ENCODE assay signal across 2 cellular contexts in the genomic region with DNA sequence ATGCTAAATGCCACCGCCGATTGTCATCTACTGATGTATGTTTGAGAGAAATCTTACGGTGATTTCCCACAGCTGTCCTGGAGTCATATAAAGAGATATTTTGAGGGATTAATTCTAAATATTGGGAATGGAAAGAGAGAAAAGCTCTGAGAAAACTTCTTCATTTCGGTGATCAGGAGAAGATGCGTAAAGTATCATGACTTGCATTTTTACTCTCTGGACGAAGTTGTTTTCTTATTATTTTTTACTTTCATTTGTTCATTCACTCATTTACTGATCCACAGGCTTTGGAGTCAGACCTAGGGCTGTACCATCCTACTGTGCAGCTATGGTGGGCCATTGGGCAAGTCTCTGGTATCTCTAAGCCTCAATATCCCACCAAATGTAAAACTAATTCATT.
A peak's percentile ranks its signal among the peaks of the same experiment; 100 is the strongest.
TF ChIP-seq lines count a peak whose summit lies in the region.

No MANE protein-coding gene starts in this region.

TF ChIP-seq in A549, 52 proteins besides CTCF, POLR2A, EP300 and RAD21 (continued from another document):
- peak; percentile 49; the same call in 1 of the 2 replicates for TF ChIP-seq NFE2L2 (conservative IDR thresholded peaks at IDR 0.05; ENCODE audit: low read length)
TF ChIP-seq in A549: peak in this region for 1.

TF ChIP-seq in K562, 482 proteins besides CTCF, POLR2A, EP300 and RAD21 (continues in another document):
- TF ChIP-seq, protein P1, sequence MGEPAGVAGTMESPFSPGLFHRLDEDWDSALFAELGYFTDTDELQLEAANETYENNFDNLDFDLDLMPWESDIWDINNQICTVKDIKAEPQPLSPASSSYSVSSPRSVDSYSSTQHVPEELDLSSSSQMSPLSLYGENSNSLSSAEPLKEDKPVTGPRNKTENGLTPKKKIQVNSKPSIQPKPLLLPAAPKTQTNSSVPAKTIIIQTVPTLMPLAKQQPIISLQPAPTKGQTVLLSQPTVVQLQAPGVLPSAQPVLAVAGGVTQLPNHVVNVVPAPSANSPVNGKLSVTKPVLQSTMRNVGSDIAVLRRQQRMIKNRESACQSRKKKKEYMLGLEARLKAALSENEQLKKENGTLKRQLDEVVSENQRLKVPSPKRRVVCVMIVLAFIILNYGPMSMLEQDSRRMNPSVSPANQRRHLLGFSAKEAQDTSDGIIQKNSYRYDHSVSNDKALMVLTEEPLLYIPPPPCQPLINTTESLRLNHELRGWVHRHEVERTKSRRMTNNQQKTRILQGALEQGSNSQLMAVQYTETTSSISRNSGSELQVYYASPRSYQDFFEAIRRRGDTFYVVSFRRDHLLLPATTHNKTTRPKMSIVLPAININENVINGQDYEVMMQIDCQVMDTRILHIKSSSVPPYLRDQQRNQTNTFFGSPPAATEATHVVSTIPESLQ (CRISPR knock-in tag; IDR thresholded peaks at IDR 0.05): no peak
- TF ChIP-seq, protein P2, sequence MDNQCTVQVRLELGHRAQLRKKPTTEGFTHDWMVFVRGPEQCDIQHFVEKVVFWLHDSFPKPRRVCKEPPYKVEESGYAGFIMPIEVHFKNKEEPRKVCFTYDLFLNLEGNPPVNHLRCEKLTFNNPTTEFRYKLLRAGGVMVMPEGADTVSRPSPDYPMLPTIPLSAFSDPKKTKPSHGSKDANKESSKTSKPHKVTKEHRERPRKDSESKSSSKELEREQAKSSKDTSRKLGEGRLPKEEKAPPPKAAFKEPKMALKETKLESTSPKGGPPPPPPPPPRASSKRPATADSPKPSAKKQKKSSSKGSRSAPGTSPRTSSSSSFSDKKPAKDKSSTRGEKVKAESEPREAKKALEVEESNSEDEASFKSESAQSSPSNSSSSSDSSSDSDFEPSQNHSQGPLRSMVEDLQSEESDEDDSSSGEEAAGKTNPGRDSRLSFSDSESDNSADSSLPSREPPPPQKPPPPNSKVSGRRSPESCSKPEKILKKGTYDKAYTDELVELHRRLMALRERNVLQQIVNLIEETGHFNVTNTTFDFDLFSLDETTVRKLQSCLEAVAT (IDR thresholded peaks at IDR 0.05): no peak
- peak; percentile 85 for TF ChIP-seq ZNF316 (IDR thresholded peaks at IDR 0.05)
- TF ChIP-seq, protein P3, sequence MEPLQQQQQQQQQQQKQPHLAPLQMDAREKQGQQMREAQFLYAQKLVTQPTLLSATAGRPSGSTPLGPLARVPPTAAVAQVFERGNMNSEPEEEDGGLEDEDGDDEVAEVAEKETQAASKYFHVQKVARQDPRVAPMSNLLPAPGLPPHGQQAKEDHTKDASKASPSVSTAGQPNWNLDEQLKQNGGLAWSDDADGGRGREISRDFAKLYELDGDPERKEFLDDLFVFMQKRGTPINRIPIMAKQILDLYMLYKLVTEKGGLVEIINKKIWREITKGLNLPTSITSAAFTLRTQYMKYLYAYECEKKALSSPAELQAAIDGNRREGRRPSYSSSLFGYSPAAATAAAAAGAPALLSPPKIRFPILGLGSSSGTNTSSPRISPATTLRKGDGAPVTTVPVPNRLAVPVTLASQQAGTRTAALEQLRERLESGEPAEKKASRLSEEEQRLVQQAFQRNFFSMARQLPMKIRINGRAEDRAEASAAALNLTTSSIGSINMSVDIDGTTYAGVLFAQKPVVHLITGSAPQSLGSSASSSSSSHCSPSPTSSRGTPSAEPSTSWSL (CRISPR knock-in tag; IDR thresholded peaks at IDR 0.05; ENCODE audit: borderline replicate concordance): no peak
- no peak for TF ChIP-seq HNRNPUL1 (IDR thresholded peaks at IDR 0.05; ENCODE audit: low read length)
- TF ChIP-seq C11orf30 (IDR thresholded peaks at IDR 0.05; ENCODE audit: low read depth): peak; percentile 82
- TF ChIP-seq, protein P4, sequence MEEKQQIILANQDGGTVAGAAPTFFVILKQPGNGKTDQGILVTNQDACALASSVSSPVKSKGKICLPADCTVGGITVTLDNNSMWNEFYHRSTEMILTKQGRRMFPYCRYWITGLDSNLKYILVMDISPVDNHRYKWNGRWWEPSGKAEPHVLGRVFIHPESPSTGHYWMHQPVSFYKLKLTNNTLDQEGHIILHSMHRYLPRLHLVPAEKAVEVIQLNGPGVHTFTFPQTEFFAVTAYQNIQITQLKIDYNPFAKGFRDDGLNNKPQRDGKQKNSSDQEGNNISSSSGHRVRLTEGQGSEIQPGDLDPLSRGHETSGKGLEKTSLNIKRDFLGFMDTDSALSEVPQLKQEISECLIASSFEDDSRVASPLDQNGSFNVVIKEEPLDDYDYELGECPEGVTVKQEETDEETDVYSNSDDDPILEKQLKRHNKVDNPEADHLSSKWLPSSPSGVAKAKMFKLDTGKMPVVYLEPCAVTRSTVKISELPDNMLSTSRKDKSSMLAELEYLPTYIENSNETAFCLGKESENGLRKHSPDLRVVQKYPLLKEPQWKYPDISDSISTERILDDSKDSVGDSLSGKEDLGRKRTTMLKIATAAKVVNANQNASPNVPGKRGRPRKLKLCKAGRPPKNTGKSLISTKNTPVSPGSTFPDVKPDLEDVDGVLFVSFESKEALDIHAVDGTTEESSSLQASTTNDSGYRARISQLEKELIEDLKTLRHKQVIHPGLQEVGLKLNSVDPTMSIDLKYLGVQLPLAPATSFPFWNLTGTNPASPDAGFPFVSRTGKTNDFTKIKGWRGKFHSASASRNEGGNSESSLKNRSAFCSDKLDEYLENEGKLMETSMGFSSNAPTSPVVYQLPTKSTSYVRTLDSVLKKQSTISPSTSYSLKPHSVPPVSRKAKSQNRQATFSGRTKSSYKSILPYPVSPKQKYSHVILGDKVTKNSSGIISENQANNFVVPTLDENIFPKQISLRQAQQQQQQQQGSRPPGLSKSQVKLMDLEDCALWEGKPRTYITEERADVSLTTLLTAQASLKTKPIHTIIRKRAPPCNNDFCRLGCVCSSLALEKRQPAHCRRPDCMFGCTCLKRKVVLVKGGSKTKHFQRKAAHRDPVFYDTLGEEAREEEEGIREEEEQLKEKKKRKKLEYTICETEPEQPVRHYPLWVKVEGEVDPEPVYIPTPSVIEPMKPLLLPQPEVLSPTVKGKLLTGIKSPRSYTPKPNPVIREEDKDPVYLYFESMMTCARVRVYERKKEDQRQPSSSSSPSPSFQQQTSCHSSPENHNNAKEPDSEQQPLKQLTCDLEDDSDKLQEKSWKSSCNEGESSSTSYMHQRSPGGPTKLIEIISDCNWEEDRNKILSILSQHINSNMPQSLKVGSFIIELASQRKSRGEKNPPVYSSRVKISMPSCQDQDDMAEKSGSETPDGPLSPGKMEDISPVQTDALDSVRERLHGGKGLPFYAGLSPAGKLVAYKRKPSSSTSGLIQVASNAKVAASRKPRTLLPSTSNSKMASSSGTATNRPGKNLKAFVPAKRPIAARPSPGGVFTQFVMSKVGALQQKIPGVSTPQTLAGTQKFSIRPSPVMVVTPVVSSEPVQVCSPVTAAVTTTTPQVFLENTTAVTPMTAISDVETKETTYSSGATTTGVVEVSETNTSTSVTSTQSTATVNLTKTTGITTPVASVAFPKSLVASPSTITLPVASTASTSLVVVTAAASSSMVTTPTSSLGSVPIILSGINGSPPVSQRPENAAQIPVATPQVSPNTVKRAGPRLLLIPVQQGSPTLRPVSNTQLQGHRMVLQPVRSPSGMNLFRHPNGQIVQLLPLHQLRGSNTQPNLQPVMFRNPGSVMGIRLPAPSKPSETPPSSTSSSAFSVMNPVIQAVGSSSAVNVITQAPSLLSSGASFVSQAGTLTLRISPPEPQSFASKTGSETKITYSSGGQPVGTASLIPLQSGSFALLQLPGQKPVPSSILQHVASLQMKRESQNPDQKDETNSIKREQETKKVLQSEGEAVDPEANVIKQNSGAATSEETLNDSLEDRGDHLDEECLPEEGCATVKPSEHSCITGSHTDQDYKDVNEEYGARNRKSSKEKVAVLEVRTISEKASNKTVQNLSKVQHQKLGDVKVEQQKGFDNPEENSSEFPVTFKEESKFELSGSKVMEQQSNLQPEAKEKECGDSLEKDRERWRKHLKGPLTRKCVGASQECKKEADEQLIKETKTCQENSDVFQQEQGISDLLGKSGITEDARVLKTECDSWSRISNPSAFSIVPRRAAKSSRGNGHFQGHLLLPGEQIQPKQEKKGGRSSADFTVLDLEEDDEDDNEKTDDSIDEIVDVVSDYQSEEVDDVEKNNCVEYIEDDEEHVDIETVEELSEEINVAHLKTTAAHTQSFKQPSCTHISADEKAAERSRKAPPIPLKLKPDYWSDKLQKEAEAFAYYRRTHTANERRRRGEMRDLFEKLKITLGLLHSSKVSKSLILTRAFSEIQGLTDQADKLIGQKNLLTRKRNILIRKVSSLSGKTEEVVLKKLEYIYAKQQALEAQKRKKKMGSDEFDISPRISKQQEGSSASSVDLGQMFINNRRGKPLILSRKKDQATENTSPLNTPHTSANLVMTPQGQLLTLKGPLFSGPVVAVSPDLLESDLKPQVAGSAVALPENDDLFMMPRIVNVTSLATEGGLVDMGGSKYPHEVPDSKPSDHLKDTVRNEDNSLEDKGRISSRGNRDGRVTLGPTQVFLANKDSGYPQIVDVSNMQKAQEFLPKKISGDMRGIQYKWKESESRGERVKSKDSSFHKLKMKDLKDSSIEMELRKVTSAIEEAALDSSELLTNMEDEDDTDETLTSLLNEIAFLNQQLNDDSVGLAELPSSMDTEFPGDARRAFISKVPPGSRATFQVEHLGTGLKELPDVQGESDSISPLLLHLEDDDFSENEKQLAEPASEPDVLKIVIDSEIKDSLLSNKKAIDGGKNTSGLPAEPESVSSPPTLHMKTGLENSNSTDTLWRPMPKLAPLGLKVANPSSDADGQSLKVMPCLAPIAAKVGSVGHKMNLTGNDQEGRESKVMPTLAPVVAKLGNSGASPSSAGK (IDR thresholded peaks at IDR 0.05): no peak
- TF ChIP-seq MTA2 (IDR thresholded peaks at IDR 0.05; ENCODE audit: low read depth): no peak
- no peak for TF ChIP-seq MEF2A (IDR thresholded peaks at IDR 0.05; ENCODE audit: control insufficient read depth, low read depth, low read length)
- no peak for TF ChIP-seq GTF2A2 (tag; IDR thresholded peaks at IDR 0.05)
- TF ChIP-seq, protein P5, sequence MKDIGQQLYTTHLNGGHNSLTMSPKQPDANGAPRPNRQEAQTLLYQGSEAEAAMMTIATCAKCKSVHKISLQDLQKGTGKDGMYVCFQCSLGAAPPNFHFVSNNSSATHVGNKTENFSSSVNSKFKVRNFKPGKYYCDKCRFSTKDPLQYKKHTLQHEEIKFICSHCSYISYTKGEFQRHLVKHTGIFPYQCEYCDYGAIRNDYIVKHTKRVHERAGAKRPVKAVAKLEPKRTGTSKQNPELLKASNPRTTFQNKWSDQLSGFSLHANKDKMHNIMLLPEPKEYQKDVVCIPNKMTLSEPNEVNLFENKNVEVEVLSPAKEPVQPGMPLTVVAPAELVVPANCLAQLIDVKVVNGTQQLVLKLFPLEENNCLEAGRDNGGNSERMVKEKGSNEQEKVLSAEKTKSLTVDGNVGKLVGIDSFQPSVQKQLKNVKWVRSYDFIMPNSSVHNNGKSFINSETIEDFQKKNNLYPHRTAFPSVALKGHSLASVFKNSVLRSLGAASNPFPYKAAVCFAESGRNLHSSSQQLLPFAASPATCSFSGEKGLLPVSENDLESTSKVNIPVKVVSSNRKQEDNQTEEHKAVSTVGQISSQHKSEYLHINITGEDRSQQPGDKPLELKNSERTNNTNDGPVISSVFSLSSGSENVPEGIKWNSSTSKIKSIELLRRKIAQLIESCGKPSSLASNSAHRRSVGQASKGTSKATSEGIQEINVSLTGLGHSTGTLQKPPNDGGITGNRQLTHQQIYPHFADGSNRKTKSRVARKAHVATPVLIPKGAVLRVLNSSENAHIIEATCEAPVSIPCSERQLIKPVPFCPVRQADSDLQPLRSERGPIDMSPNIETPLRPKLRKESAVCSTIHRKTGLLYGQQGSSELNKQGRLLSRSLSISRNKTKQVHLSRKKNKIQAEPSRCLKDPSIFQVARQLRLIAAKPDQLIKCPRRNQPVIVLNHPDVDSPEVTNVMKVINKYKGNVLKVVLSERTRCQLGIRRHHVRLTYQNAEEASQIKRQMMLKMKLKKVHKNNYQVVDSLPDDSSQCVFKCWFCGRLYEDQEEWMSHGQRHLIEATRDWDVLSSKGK (CRISPR knock-in tag; IDR thresholded peaks at IDR 0.05): no peak
- no peak for TF ChIP-seq PCBP1 (IDR thresholded peaks at IDR 0.05; ENCODE audit: low read depth, low read length, poor library complexity, severe bottlenecking)
- no peak for TF ChIP-seq ZNF324 (CRISPR knock-in tag; IDR thresholded peaks at IDR 0.05)
- TF ChIP-seq CEBPB (tag; IDR thresholded peaks at IDR 0.05): no peak
- TF ChIP-seq MAFK (IDR thresholded peaks at IDR 0.05; ENCODE audit: low read length): peak; percentile 43; the same call in 1 of the 2 replicates
- TF ChIP-seq NFE2L1 (tag; IDR thresholded peaks at IDR 0.05; ENCODE audit: borderline replicate concordance, low read depth): peak; percentile 78
- TF ChIP-seq NFE2 (IDR thresholded peaks at IDR 0.05; ENCODE audit: low read depth): 0 out of 2 replicates have a peak, but pooled peaks have one; percentile 53
- peak in 1 of 2 experiments; percentile 18; a peak in 1 of 4 replicates for TF ChIP-seq KDM1A (IDR thresholded peaks at IDR 0.05)
- TF ChIP-seq, protein P6, sequence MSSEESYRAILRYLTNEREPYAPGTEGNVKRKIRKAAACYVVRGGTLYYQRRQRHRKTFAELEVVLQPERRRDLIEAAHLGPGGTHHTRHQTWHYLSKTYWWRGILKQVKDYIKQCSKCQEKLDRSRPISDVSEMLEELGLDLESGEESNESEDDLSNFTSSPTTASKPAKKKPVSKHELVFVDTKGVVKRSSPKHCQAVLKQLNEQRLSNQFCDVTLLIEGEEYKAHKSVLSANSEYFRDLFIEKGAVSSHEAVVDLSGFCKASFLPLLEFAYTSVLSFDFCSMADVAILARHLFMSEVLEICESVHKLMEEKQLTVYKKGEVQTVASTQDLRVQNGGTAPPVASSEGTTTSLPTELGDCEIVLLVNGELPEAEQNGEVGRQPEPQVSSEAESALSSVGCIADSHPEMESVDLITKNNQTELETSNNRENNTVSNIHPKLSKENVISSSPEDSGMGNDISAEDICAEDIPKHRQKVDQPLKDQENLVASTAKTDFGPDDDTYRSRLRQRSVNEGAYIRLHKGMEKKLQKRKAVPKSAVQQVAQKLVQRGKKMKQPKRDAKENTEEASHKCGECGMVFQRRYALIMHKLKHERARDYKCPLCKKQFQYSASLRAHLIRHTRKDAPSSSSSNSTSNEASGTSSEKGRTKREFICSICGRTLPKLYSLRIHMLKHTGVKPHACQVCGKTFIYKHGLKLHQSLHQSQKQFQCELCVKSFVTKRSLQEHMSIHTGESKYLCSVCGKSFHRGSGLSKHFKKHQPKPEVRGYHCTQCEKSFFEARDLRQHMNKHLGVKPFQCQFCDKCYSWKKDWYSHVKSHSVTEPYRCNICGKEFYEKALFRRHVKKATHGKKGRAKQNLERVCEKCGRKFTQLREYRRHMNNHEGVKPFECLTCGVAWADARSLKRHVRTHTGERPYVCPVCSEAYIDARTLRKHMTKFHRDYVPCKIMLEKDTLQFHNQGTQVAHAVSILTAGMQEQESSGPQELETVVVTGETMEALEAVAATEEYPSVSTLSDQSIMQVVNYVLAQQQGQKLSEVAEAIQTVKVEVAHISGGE (CRISPR knock-in tag; IDR thresholded peaks at IDR 0.05): no peak
- no peak for TF ChIP-seq SLC30A9 (CRISPR knock-in tag; IDR thresholded peaks at IDR 0.05)
- peak; percentile 93 for TF ChIP-seq MAFG (tag; conservative IDR thresholded peaks at IDR 0.05)
- peak; percentile 58; the same call in 1 of the 2 replicates for TF ChIP-seq MAFF (IDR thresholded peaks at IDR 0.05; ENCODE audit: low read length)
- no peak for TF ChIP-seq POLR2AphosphoS5 (IDR thresholded peaks at IDR 0.05; ENCODE audit: control insufficient read depth, insufficient read depth, low read depth, low read length)
- TF ChIP-seq ZBTB17 (CRISPR knock-in tag; IDR thresholded peaks at IDR 0.05): no peak
- no peak for TF ChIP-seq ZKSCAN3 (CRISPR knock-in tag; IDR thresholded peaks at IDR 0.05)
- no peak for TF ChIP-seq ZNF644 (tag; IDR thresholded peaks at IDR 0.05; ENCODE audit: low read depth)
- TF ChIP-seq XRCC5 (IDR thresholded peaks at IDR 0.05; ENCODE audit: low read depth, low read length): no peak
- no peak for TF ChIP-seq KLF1 (tag; IDR thresholded peaks at IDR 0.05)
- TF ChIP-seq ZNF445 (CRISPR knock-in tag; IDR thresholded peaks at IDR 0.05; ENCODE audit: low read depth): no peak
- no peak for TF ChIP-seq CCAR2 (IDR thresholded peaks at IDR 0.05; ENCODE audit: low read depth, low read length)
